Comparison of ENCODE assay signal across 7 cellular contexts in genomic region chr6:33700391-33701050, GRCh38. TPM values are rescaled to one million over a fixed set of nuclear protein-coding genes. Genes with fewer than 3 reads are reported as not detected.
DNase-seq lines count a peak whose midpoint lies in the region; ATAC-seq and TF ChIP-seq lines count a peak whose summit lies in the region.

No MANE protein-coding gene starts in this region.

- TF ChIP-seq POLR2A in Peyer's patch (IDR thresholded peaks at IDR 0.05): no peak

- H3K4me1 Mint-ChIP-seq in activated T-helper 2 cell treated with anti-CD3 and anti-CD28 coated beads, Interferon-gamma antibody, Interleukin-2, Interleukin-4, amounts not matched to agents 10 μg/mL and 5 μg/mL and 100 μg/mL, durations not matched to agents 14 hours and 24 hours and 36 hours (ENCODE audit: low read depth): peaks cover 37% of the 10 kb centered on the region

- H3K36me3 ChIP-seq in Peyer's patch: peaks cover 0 to 28% (median 0%) of the 10 kb centered on the region in 3 donors

- no peaks in the 10 kb centered on the region for H3K27me3 Mint-ChIP-seq in activated T-helper 2 cell treated with anti-CD3 and anti-CD28 coated beads, Interferon-gamma antibody, Interleukin-2, Interleukin-4, amounts not matched to agents 10 μg/mL and 5 μg/mL and 100 μg/mL, durations not matched to agents 14 hours and 24 hours and 36 hours (ENCODE audit: low read depth)

- DNase-seq in Peyer's patch (peak; percentile 76 to 90 (median 83)), glomerular visceral epithelial cell (ENCODE audit: extremely low spot score) (peak; percentile 74), retina (peak; percentile 51), ureter (ENCODE audit: low spot score) (no peak)
- DNase-seq in activated T-helper 2 cell treated with anti-CD3 and anti-CD28 coated beads, Interferon-gamma antibody, Interleukin-2, Interleukin-4, amounts not matched to agents 10 μg/mL and 5 μg/mL and 100 μg/mL, durations not matched to agents 14 hours and 24 hours and 36 hours (ENCODE audit: low spot score): peak; percentile 66

- H3K27ac ChIP-seq in Peyer's patch: no peak overlapping the region

- peak overlapping the region; percentile 86 for H3K27ac Mint-ChIP-seq in activated T-helper 2 cell treated with anti-CD3 and anti-CD28 coated beads, Interferon-gamma antibody, Interleukin-2, Interleukin-4, amounts not matched to agents 10 μg/mL and 5 μg/mL and 100 μg/mL, durations not matched to agents 14 hours and 24 hours and 36 hours

- H3K4me3 ChIP-seq in Peyer's patch: no peak overlapping the region

- intact Hi-C loops in activated T-helper 2 cell treated with anti-CD3 and anti-CD28 coated beads, Interferon-gamma antibody, Interleukin-2, Interleukin-4, amounts not matched to agents 10 μg/mL and 5 μg/mL and 100 μg/mL, durations not matched to agents 14 hours and 24 hours and 36 hours (cut with micrococcal nuclease): loop anchor here (1.0 kb wide), 2 partner anchors 111 to 115 kb away; no protein-coding TSS in a partner anchor

- H3K36me3 Mint-ChIP-seq in activated T-helper 2 cell treated with anti-CD3 and anti-CD28 coated beads, Interferon-gamma antibody, Interleukin-2, Interleukin-4, amounts not matched to agents 10 μg/mL and 5 μg/mL and 100 μg/mL, durations not matched to agents 14 hours and 24 hours and 36 hours (ENCODE audit: low read depth): peaks cover 58% of the 10 kb centered on the region

- peak overlapping the region; percentile 15 for H3K4me3 Mint-ChIP-seq in activated T-helper 2 cell treated with anti-CD3 and anti-CD28 coated beads, Interferon-gamma antibody, Interleukin-2, Interleukin-4, amounts not matched to agents 10 μg/mL and 5 μg/mL and 100 μg/mL, durations not matched to agents 14 hours and 24 hours and 36 hours (ENCODE audit: low read depth)

- H3K9me3 Mint-ChIP-seq in activated T-helper 2 cell treated with anti-CD3 and anti-CD28 coated beads, Interferon-gamma antibody, Interleukin-2, Interleukin-4, amounts not matched to agents 10 μg/mL and 5 μg/mL and 100 μg/mL, durations not matched to agents 14 hours and 24 hours and 36 hours: no peaks in the 10 kb centered on the region

- TF ChIP-seq CTCF in GM12872 (IDR thresholded peaks at IDR 0.05; ENCODE audit: insufficient read depth, low read depth, low read length): peak; percentile 96
- peak; percentile 54 to 77 (median 72) for TF ChIP-seq CTCF in Peyer's patch (IDR thresholded peaks at IDR 0.05)

- ATAC-seq in HG03342 (IDR thresholded peaks at IDR 0.05; ENCODE audit: unreplicated experiment): peak; percentile 70

- H3K27me3 ChIP-seq in Peyer's patch: no peaks in the 10 kb centered on the region

- H3K4me1 ChIP-seq in Peyer's patch: peaks cover 0 to 17% (median 6%) of the 10 kb centered on the region in 4 donors

- no peaks in the 10 kb centered on the region for H3K9me3 ChIP-seq in Peyer's patch

RNA-seq across cellular contexts. Expression of gene UQCC2, which starts 11.0 kb away (rescaled TPM):
- 10 to 100 TPM in 1 of 4 donors, 1 to 10 TPM in 3; 4.6 to 19.6 (median 6.9) TPM for total RNA-seq in Peyer's patch
- 136 and 137 TPM in 2 replicates for total RNA-seq in activated T-helper 2 cell treated with anti-CD3 and anti-CD28 coated beads, Interferon-gamma antibody, Interleukin-2, Interleukin-4, amounts not matched to agents 10 μg/mL and 5 μg/mL and 100 μg/mL, durations not matched to agents 14 hours and 24 hours and 36 hours
- 74.2 TPM for total RNA-seq in ureter

RNA-seq across cellular contexts. Expression of gene IP6K3, which starts 46.2 kb away (rescaled TPM):
- 1 to 10 TPM in 3 of 4 donors, under 1 TPM in 1; 0.88 to 5.8 (median 1.6) TPM for total RNA-seq in Peyer's patch
- not detected in 2 replicates for total RNA-seq in activated T-helper 2 cell treated with anti-CD3 and anti-CD28 coated beads, Interferon-gamma antibody, Interleukin-2, Interleukin-4, amounts not matched to agents 10 μg/mL and 5 μg/mL and 100 μg/mL, durations not matched to agents 14 hours and 24 hours and 36 hours
- total RNA-seq in ureter: 2.6 TPM
